11 cellular contexts compared by ENCODE assay signal in the genomic region with DNA sequence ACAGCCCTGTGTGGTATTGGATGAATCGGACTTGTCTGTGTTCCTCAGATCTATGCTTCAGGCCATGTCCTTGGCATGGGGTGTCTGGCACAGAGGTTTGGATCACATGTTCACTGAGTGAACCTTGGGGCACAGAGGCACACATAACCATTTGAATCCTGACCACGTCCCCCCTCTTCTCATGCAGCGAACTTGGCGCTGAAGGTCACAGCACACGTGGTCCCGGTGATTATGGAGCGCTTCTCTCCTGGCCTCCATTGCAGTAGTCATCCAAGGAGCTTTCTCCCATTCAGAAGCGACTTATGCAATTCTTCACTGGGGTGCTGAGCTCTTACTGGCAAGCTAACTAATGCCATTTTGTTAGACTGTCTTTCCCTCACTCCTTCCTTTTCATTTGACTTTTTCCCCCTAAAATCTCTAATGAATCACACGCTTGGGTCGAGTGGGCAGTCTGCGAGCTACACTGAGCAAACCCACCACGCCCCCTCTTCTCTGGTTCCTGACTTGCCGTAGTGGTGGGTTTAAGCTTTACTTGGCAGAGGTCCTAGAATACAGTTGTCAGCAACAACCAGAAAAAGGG. TPM values are rescaled to one million over a fixed set of nuclear protein-coding genes. Genes with fewer than 3 reads are reported as not detected.
DNase-seq lines count a peak whose midpoint lies in the region; ATAC-seq, FAIRE-seq and TF ChIP-seq lines count a peak whose summit lies in the region.
"Had no signal": no experiment of that assay in that cellular context is flagged by ENCODE, and none has a peak within 500 bp of the region (broad histone marks: within the 10 kb centered on the region; RNA-seq: fewer than 3 reads in every experiment).

No MANE protein-coding gene starts in this region.

- H3K4me1 ChIP-seq in K562 (replicated peaks in 1 of 2; ENCODE audit: control insufficient read depth in 2 of 2, insufficient read depth in 2 of 2, low read length in 2 of 2), result peaks cover 0 to 12% of the 10 kb centered on the region in 2 experiments; a peak in 2 of 5 replicates

- H3K9me1 ChIP-seq in K562 (ENCODE audit: control insufficient read depth, insufficient read depth, low read length), result no peaks in the 10 kb centered on the region

- no peak overlapping the region for H3K27ac ChIP-seq in K562 (ENCODE audit: extremely low read depth, low read depth, low read length)
- H3K27ac ChIP-seq: heart right ventricle had no signal

- no peaks in the 10 kb centered on the region for H3K79me2 ChIP-seq in K562 (ENCODE audit: control insufficient read depth, insufficient read depth, low read length)

- H3K9me3 ChIP-seq in K562 (replicated peaks; ENCODE audit: control insufficient read depth, insufficient read depth, low read depth, low read length), result no peaks in the 10 kb centered on the region; the same call in 1 of the 2 replicates

- WGBS in K562 (ENCODE audit: insufficient coverage, low coverage, missing lambda C conversion rate), result 7% methylated on average over 12 of the region's 13 CpGs

- H3K27me3 ChIP-seq in K562 (ENCODE audit: control insufficient read depth in 2 of 2, insufficient read depth in 2 of 2, low read length in 2 of 2), result peaks cover 18 to 35% of the 10 kb centered on the region in 2 experiments

- H3K36me3 ChIP-seq in K562 (ENCODE audit: control insufficient read depth, insufficient read depth, low read length), result no peaks in the 10 kb centered on the region
- H3K36me3 ChIP-seq: heart right ventricle had no signal

- DNase-seq in AG08395 (ENCODE audit: low spot score), result peak; percentile 63
- DNase-seq in HTR-8/SVneo (ENCODE audit: insufficient read length, low spot score), result peak; percentile 28
- peak in 1 of 4 experiments; percentile 17 for DNase-seq in K562 (ENCODE audit: extremely low read depth in 1 of 4, low spot score in 3 of 4)
- DNase-seq in inferior parietal cortex (ENCODE audit: extremely low spot score), result peak; percentile 6
- no peak for DNase-seq in NCI-H2196 (lab: John Stamatoyannopoulos, UW; ENCODE audit: unreplicated experiment)
- DNase-seq in HEK293T (ENCODE audit: extremely low spot score), result no peak
- DNase-seq in HFFc6, result no peak
- DNase-seq: heart right ventricle had no signal

- TF ChIP-seq EP300 in K562 (IDR thresholded peaks at IDR 0.05; ENCODE audit: low read length), result no peak

- peaks cover 12% of the 10 kb centered on the region for H3K9me3 Mint-ChIP-seq in HFFc6

- in situ Hi-C loops in K562 (cut with MboI), result no loop called here

- peaks cover 6% of the 10 kb centered on the region; the same call in 1 of the 2 replicates for H3K36me3 Mint-ChIP-seq in HFFc6 (ENCODE audit: low read depth)

- no peak for FAIRE-seq in HTR-8/SVneo (lab: Jason Lieb, UNC)
- no peak for FAIRE-seq in K562 (lab: Jason Lieb, UNC)

- H2AFZ ChIP-seq in K562 (ENCODE audit: low read depth, low read length), result no peak overlapping the region

- POLR2A ChIA-PET in K562 (lab: Yijun Ruan, JAX), result no interaction called here
- POLR2A ChIA-PET in HEK293T (lab: Yijun Ruan, JAX), result no interaction called here

- no peak for TF ChIP-seq POLR2A in K562 (conservative IDR thresholded peaks at IDR 0.05)

- no peaks in the 10 kb centered on the region for H4K20me1 ChIP-seq in K562 (replicated peaks; ENCODE audit: control insufficient read depth, insufficient read depth, low read length)

- H3K4me3 Mint-ChIP-seq in HFFc6, result no peak overlapping the region
- H3K4me3 Mint-ChIP-seq: activated T-cell treated with anti-CD3 and anti-CD28 coated beads, Interleukin-2, amount 50 U/mL, for 72 hours had no signal

- BruUV-seq in K562 (replicated peaks; lab: Mats Ljungman, UMichigan), result no TSS peak

- H3K27me3 Mint-ChIP-seq in HFFc6 (ENCODE audit: insufficient read depth), result peaks cover 13% of the 10 kb centered on the region

- peaks cover 6% of the 10 kb centered on the region; the same call in 1 of the 2 replicates for H3K4me1 Mint-ChIP-seq in HFFc6 (ENCODE audit: low read depth)

- no peak overlapping the region for H3K9ac ChIP-seq in K562 (ENCODE audit: insufficient read depth in 1 of 2, low read depth in 2 of 2, low read length in 2 of 2)

- intact Hi-C loops in K562 (cut with micrococcal nuclease), result no loop called here

- no peak overlapping the region for H3K27ac Mint-ChIP-seq in HFFc6
- H3K27ac Mint-ChIP-seq: activated T-cell treated with anti-CD3 and anti-CD28 coated beads, Interleukin-2, amount 50 U/mL, for 72 hours had no signal

- H3K4me2 ChIP-seq in K562 (ENCODE audit: insufficient read depth, low read length), result no peak overlapping the region
- H3K4me2 ChIP-seq: smooth muscle cell had no signal

- no peak for TF ChIP-seq RAD21 in K562 (CRISPR knock-in tag; conservative IDR thresholded peaks at IDR 0.05 in 1 of 2, IDR thresholded peaks at IDR 0.05 in 1 of 2)

- H3K4me3 ChIP-seq in K562, result no peak overlapping the region
- H3K4me3 ChIP-seq: heart right ventricle, smooth muscle cell had no signal

- 0 out of 3 replicates have a peak, but pooled peaks have one; percentile 37 for ATAC-seq in K562
- no peak for ATAC-seq in HG02970 (IDR thresholded peaks at IDR 0.05; ENCODE audit: low FRiP score, unreplicated experiment)

- TF ChIP-seq CTCF in K562 (IDR thresholded peaks at IDR 0.05 in 2 of 3, conservative IDR thresholded peaks at IDR 0.05 in 1 of 3; ENCODE audit: insufficient read depth in 2 of 3, low read depth in 1 of 3, low read length in 3 of 3) (no peak), HFFc6 (IDR thresholded peaks at IDR 0.05) (no peak)

- CTCF ChIA-PET in K562 (lab: Yijun Ruan, JAX; ENCODE audit: low intra/inter-chr PET ratio) (no interaction called here), HEK293T (lab: Yijun Ruan, JAX) (no interaction called here)

TF ChIP-seq in K562, 482 proteins besides CTCF, POLR2A, EP300 and RAD21 (continues in another document):
- TF ChIP-seq, protein P1, sequence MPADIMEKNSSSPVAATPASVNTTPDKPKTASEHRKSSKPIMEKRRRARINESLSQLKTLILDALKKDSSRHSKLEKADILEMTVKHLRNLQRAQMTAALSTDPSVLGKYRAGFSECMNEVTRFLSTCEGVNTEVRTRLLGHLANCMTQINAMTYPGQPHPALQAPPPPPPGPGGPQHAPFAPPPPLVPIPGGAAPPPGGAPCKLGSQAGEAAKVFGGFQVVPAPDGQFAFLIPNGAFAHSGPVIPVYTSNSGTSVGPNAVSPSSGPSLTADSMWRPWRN (IDR thresholded peaks at IDR 0.05; ENCODE audit: low read depth), result no peak
- no peak for TF ChIP-seq ID3 (CRISPR knock-in tag; IDR thresholded peaks at IDR 0.05)
- no peak for TF ChIP-seq ID3 (tag; IDR thresholded peaks at IDR 0.05)
- TF ChIP-seq MAZ (CRISPR knock-in tag; conservative IDR thresholded peaks at IDR 0.05 in 1 of 2, IDR thresholded peaks at IDR 0.05 in 1 of 2), result no peak

TF ChIP-seq in HEK293T, 16 proteins besides CTCF, POLR2A, EP300 and RAD21:
- TF ChIP-seq TARDBP (IDR thresholded peaks at IDR 0.05) (no peak), FOXM1 (IDR thresholded peaks at IDR 0.05; ENCODE audit: borderline replicate concordance) (no peak), FOXK2 (IDR thresholded peaks at IDR 0.05) (no peak), SP1 (IDR thresholded peaks at IDR 0.05) (no peak), SUZ12 (IDR thresholded peaks at IDR 0.05) (no peak), LEF1 (IDR thresholded peaks at IDR 0.05; ENCODE audit: borderline replicate concordance) (no peak), CTBP1 (IDR thresholded peaks at IDR 0.05; ENCODE audit: borderline replicate concordance) (no peak), ELF4 (IDR thresholded peaks at IDR 0.05) (no peak), ARNT (IDR thresholded peaks at IDR 0.05) (no peak), HDGF (IDR thresholded peaks at IDR 0.05; ENCODE audit: borderline replicate concordance) (no peak), ZNF384 (IDR thresholded peaks at IDR 0.05) (no peak)

RNA-seq across cellular contexts. Expression of gene KCNG2, which starts 59.4 kb away (rescaled TPM):
- total RNA-seq in K562 (2011; cell fraction: chromatin; rRNA removed; ENCODE audit: low replicate concordance), result not detected in 2 replicates
- total RNA-seq in K562 (2011; cell fraction: nucleolus; rRNA removed), result not detected in 2 replicates
- not detected in 2 replicates for total RNA-seq in K562 (2011; cell fraction: nucleoplasm; rRNA removed)
- total RNA-seq in K562 (2014; rRNA removed), result not detected in 2 replicates
- not detected in 2 replicates for total RNA-seq in K562 (2014; rRNA removed; fragmentation: Illumina TruSeq; extraction: Trizol)
- total RNA-seq in K562 (2015; rRNA removed; fragmentation: Illumina TruSeq; extraction: Trizol), result not detected in 2 replicates
- total RNA-seq in K562 (2021), result not detected in 2 replicates
- not detected in 2 replicates for polyA plus RNA-seq in K562 (2011; rRNA removed)
- not detected in 2 replicates for polyA plus RNA-seq in K562 (2011; cell fraction: cytosol; rRNA removed)
- not detected in 2 replicates for polyA plus RNA-seq in K562 (2011; cell fraction: nucleus; rRNA removed)
- not detected in 2 replicates for polyA plus RNA-seq in K562 (2012)
- polyA plus RNA-seq in K562 (2014; fragmentation: Illumina TruSeq; extraction: Trizol), result not detected in 2 replicates
- polyA plus RNA-seq in K562 (2014; fragmentation: Nextera tagmentation; extraction: Ambion mirVana), result not detected
- polyA plus RNA-seq in K562 (2014; rRNA removed), result not detected in 2 replicates
- not detected in 2 replicates for polyA minus RNA-seq in K562 (2011; rRNA and poly(A)+ RNA removed)
- polyA minus RNA-seq in K562 (2011; cell fraction: cytosol; rRNA and poly(A)+ RNA removed), result not detected in 2 replicates
- polyA minus RNA-seq in K562 (2011; cell fraction: nucleus; rRNA and poly(A)+ RNA removed), result not detected in 2 replicates
- total RNA-seq in HFFc6 (2021; fragmentation: NEBNext Ultra II Directional; extraction: Animal tissue kit (Norgen Biotek cat#: 25700)), result not detected
- total RNA-seq: activated T-cell treated with anti-CD3 and anti-CD28 coated beads, Interleukin-2, amount 50 U/mL, for 72 hours; smooth muscle cell had no signal

Comparison
In these comparisons a context has a peak if more than half of its experiments do, and no peak if none do; other contexts are left out.
1. DNase-seq: peak in AG08395 (single experiment), HTR-8/SVneo (single experiment) and inferior parietal cortex (single experiment); none in NCI-H2196 (single experiment), HEK293T (single experiment) and HFFc6 (single experiment).